1 cellular context compared by ENCODE assay signal in genomic region chr3:10248184-10248983, GRCh38.
TF ChIP-seq lines count a peak whose summit lies in the region.

TSS of gene TATDN2 (plus strand) at chr3:10248459. CDS start at chr3:10249201, 742 bp downstream.

TF ChIP-seq in HepG2, 621 proteins besides CTCF, POLR2A, EP300 and RAD21 (continued from another document and continues in another):
- TF ChIP-seq, protein P1, sequence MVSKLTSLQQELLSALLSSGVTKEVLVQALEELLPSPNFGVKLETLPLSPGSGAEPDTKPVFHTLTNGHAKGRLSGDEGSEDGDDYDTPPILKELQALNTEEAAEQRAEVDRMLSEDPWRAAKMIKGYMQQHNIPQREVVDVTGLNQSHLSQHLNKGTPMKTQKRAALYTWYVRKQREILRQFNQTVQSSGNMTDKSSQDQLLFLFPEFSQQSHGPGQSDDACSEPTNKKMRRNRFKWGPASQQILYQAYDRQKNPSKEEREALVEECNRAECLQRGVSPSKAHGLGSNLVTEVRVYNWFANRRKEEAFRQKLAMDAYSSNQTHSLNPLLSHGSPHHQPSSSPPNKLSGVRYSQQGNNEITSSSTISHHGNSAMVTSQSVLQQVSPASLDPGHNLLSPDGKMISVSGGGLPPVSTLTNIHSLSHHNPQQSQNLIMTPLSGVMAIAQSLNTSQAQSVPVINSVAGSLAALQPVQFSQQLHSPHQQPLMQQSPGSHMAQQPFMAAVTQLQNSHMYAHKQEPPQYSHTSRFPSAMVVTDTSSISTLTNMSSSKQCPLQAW (CRISPR knock-in tag; IDR thresholded peaks at IDR 0.05), result peak; percentile 77
- TF ChIP-seq ZNF703 (CRISPR knock-in tag; IDR thresholded peaks at IDR 0.05; ENCODE audit: borderline replicate concordance) (no peak), ZNF33B (CRISPR knock-in tag; IDR thresholded peaks at IDR 0.05) (0 out of 2 replicates have a peak, but pooled peaks have one; percentile 57), ZNF790 (CRISPR knock-in tag; IDR thresholded peaks at IDR 0.05; ENCODE audit: borderline replicate concordance) (peak; percentile 16; the same call in 1 of the 2 replicates), ZNF251 (CRISPR knock-in tag; IDR thresholded peaks at IDR 0.05) (0 out of 2 replicates have a peak, but pooled peaks have one; percentile 41), ASH2L (IDR thresholded peaks at IDR 0.05; ENCODE audit: insufficient read length, low read depth, low read length) (peak; percentile 59), ZNF557 (CRISPR knock-in tag; IDR thresholded peaks at IDR 0.05) (no peak), ELF1 (CRISPR knock-in tag; IDR thresholded peaks at IDR 0.05) (no peak; the same call in 1 of the 2 replicates), IKZF4 (CRISPR knock-in tag; IDR thresholded peaks at IDR 0.05; ENCODE audit: borderline replicate concordance, low read depth, not compliant biosample characterization) (peak; percentile 32), MAFF (IDR thresholded peaks at IDR 0.05; ENCODE audit: low read depth, low read length) (no peak), ZNF678 (CRISPR knock-in tag; IDR thresholded peaks at IDR 0.05) (0 out of 2 replicates have a peak, but pooled peaks have one; percentile 56), KAT7 (CRISPR knock-in tag; IDR thresholded peaks at IDR 0.05; ENCODE audit: borderline replicate concordance) (peak; percentile 59; the same call in 1 of the 2 replicates), ZNF512B (CRISPR knock-in tag; IDR thresholded peaks at IDR 0.05; ENCODE audit: borderline replicate concordance) (no peak), ZIK1 (CRISPR knock-in tag; IDR thresholded peaks at IDR 0.05; ENCODE audit: borderline replicate concordance, low read depth) (peak; percentile 53; the same call in 1 of the 2 replicates), ZSCAN12 (CRISPR knock-in tag; IDR thresholded peaks at IDR 0.05) (peak; percentile 21; the same call in 1 of the 2 replicates), ZNF775 (CRISPR knock-in tag; IDR thresholded peaks at IDR 0.05; ENCODE audit: borderline replicate concordance) (no peak), SOX5 (CRISPR knock-in tag; IDR thresholded peaks at IDR 0.05; ENCODE audit: borderline replicate concordance) (no peak; the same call in 1 of the 2 replicates), SMC3 (IDR thresholded peaks at IDR 0.05; ENCODE audit: low read length) (no peak), NAIF1 (CRISPR knock-in tag; IDR thresholded peaks at IDR 0.05; ENCODE audit: borderline replicate concordance) (no peak), ZBTB49 (CRISPR knock-in tag; IDR thresholded peaks at IDR 0.05; ENCODE audit: borderline replicate concordance) (no peak), CCAR2 (optimal IDR thresholded peaks at IDR 0.05; ENCODE audit: low read depth, low read length) (no peak), RBAK (CRISPR knock-in tag; IDR thresholded peaks at IDR 0.05) (no peak), ZNF382 (CRISPR knock-in tag; IDR thresholded peaks at IDR 0.05; ENCODE audit: borderline replicate concordance) (no peak), TARDBP (CRISPR knock-in tag; IDR thresholded peaks at IDR 0.05) (peak; percentile 54; the same call in 1 of the 2 replicates), TEAD2 (CRISPR knock-in tag; IDR thresholded peaks at IDR 0.05) (0 out of 2 replicates have a peak, but pooled peaks have one; percentile 44), HMG20A (CRISPR knock-in tag; IDR thresholded peaks at IDR 0.05; ENCODE audit: borderline replicate concordance) (no peak), KAT2B (IDR thresholded peaks at IDR 0.05; ENCODE audit: borderline replicate concordance, low read depth, low read length) (no peak), ZNF781 (CRISPR knock-in tag; IDR thresholded peaks at IDR 0.05; ENCODE audit: borderline replicate concordance, not compliant biosample characterization) (no peak), POGZ (CRISPR knock-in tag; IDR thresholded peaks at IDR 0.05) (peak; percentile 51; the same call in 1 of the 2 replicates), NR2F6 (IDR thresholded peaks at IDR 0.05) (no peak), NR2F6 (CRISPR knock-in tag; IDR thresholded peaks at IDR 0.05) (no peak; the same call in 1 of the 2 replicates), ZBTB26 (CRISPR knock-in tag; IDR thresholded peaks at IDR 0.05; ENCODE audit: borderline replicate concordance) (no peak), ZNF230 (CRISPR knock-in tag; IDR thresholded peaks at IDR 0.05) (peak; percentile 40; the same call in 1 of the 2 replicates), RAD51 (IDR thresholded peaks at IDR 0.05; ENCODE audit: borderline replicate concordance) (no peak), KDM1A (CRISPR knock-in tag; IDR thresholded peaks at IDR 0.05) (no peak), REL (CRISPR knock-in tag; conservative IDR thresholded peaks at IDR 0.05) (no peak), ZNF510 (CRISPR knock-in tag; IDR thresholded peaks at IDR 0.05; ENCODE audit: low read depth) (no peak)
- TF ChIP-seq, protein P2, sequence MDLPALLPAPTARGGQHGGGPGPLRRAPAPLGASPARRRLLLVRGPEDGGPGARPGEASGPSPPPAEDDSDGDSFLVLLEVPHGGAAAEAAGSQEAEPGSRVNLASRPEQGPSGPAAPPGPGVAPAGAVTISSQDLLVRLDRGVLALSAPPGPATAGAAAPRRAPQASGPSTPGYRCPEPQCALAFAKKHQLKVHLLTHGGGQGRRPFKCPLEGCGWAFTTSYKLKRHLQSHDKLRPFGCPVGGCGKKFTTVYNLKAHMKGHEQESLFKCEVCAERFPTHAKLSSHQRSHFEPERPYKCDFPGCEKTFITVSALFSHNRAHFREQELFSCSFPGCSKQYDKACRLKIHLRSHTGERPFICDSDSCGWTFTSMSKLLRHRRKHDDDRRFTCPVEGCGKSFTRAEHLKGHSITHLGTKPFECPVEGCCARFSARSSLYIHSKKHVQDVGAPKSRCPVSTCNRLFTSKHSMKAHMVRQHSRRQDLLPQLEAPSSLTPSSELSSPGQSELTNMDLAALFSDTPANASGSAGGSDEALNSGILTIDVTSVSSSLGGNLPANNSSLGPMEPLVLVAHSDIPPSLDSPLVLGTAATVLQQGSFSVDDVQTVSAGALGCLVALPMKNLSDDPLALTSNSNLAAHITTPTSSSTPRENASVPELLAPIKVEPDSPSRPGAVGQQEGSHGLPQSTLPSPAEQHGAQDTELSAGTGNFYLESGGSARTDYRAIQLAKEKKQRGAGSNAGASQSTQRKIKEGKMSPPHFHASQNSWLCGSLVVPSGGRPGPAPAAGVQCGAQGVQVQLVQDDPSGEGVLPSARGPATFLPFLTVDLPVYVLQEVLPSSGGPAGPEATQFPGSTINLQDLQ (CRISPR knock-in tag; IDR thresholded peaks at IDR 0.05), result peak; percentile 15; the same call in 1 of the 2 replicates
- TF ChIP-seq, protein P3, sequence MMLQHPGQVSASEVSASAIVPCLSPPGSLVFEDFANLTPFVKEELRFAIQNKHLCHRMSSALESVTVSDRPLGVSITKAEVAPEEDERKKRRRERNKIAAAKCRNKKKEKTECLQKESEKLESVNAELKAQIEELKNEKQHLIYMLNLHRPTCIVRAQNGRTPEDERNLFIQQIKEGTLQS (CRISPR knock-in tag; IDR thresholded peaks at IDR 0.05), result no peak
- TF ChIP-seq, protein P4, sequence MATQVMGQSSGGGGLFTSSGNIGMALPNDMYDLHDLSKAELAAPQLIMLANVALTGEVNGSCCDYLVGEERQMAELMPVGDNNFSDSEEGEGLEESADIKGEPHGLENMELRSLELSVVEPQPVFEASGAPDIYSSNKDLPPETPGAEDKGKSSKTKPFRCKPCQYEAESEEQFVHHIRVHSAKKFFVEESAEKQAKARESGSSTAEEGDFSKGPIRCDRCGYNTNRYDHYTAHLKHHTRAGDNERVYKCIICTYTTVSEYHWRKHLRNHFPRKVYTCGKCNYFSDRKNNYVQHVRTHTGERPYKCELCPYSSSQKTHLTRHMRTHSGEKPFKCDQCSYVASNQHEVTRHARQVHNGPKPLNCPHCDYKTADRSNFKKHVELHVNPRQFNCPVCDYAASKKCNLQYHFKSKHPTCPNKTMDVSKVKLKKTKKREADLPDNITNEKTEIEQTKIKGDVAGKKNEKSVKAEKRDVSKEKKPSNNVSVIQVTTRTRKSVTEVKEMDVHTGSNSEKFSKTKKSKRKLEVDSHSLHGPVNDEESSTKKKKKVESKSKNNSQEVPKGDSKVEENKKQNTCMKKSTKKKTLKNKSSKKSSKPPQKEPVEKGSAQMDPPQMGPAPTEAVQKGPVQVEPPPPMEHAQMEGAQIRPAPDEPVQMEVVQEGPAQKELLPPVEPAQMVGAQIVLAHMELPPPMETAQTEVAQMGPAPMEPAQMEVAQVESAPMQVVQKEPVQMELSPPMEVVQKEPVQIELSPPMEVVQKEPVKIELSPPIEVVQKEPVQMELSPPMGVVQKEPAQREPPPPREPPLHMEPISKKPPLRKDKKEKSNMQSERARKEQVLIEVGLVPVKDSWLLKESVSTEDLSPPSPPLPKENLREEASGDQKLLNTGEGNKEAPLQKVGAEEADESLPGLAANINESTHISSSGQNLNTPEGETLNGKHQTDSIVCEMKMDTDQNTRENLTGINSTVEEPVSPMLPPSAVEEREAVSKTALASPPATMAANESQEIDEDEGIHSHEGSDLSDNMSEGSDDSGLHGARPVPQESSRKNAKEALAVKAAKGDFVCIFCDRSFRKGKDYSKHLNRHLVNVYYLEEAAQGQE (IDR thresholded peaks at IDR 0.05; ENCODE audit: borderline replicate concordance in 1 of 2, low read depth in 1 of 2, low read length in 2 of 2), result peak in 1 of 2 experiments; percentile 15; a peak in 1 of 4 replicates
- TF ChIP-seq, protein P5, sequence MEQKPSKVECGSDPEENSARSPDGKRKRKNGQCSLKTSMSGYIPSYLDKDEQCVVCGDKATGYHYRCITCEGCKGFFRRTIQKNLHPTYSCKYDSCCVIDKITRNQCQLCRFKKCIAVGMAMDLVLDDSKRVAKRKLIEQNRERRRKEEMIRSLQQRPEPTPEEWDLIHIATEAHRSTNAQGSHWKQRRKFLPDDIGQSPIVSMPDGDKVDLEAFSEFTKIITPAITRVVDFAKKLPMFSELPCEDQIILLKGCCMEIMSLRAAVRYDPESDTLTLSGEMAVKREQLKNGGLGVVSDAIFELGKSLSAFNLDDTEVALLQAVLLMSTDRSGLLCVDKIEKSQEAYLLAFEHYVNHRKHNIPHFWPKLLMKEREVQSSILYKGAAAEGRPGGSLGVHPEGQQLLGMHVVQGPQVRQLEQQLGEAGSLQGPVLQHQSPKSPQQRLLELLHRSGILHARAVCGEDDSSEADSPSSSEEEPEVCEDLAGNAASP (CRISPR knock-in tag; IDR thresholded peaks at IDR 0.05; ENCODE audit: borderline replicate concordance), result no peak
- TF ChIP-seq, protein P6, sequence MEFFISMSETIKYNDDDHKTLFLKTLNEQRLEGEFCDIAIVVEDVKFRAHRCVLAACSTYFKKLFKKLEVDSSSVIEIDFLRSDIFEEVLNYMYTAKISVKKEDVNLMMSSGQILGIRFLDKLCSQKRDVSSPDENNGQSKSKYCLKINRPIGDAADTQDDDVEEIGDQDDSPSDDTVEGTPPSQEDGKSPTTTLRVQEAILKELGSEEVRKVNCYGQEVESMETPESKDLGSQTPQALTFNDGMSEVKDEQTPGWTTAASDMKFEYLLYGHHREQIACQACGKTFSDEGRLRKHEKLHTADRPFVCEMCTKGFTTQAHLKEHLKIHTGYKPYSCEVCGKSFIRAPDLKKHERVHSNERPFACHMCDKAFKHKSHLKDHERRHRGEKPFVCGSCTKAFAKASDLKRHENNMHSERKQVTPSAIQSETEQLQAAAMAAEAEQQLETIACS (CRISPR knock-in tag; IDR thresholded peaks at IDR 0.05), result no peak
- TF ChIP-seq, protein P7, sequence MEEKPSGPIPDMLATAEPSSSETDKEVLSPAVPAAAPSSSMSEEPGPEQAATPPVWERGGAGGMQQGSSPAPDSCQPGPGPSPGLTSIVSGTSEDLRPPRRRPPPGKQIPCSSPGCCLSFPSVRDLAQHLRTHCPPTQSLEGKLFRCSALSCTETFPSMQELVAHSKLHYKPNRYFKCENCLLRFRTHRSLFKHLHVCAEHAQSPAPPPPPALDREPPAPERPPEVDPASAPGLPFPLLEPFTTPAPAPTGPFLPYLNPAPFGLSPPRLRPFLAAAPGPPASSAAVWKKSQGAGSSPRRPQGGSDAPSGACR (CRISPR knock-in tag; IDR thresholded peaks at IDR 0.05), result no peak
